Comparison of ENCODE assay signal across 8 cellular contexts in genomic region chr3:112770026-112770626, GRCh38.
A peak's percentile ranks its signal among the peaks of the same experiment; 100 is the strongest.
DNase-seq lines count a peak whose midpoint lies in the region; ATAC-seq lines count a peak whose summit lies in the region.

No MANE protein-coding gene starts in this region.

- H3K9ac ChIP-seq in mesenchymal stem cell (ENCODE audit: low read length): peak overlapping the region; percentile 83

- no peak overlapping the region for H2BK5ac ChIP-seq in mesenchymal stem cell (ENCODE audit: low read depth, low read length, poor library complexity, severe bottlenecking)

- no peaks in the 10 kb centered on the region for H3K27me3 ChIP-seq in MG63
- no peaks in the 10 kb centered on the region for H3K27me3 ChIP-seq in mesenchymal stem cell (ENCODE audit: control insufficient read depth in 1 of 2, insufficient read depth in 1 of 2, low read length in 2 of 2)

- DNase-seq in CD1c-positive myeloid dendritic cell (ENCODE audit: extremely low spot score) (peak; percentile 87), MG63 (peak; percentile 90), amniotic epithelial cell (ENCODE audit: low read depth) (peak; percentile 70), mesenchymal stem cell (peak; percentile 71), epidermal melanocyte (ENCODE audit: insufficient read length, low spot score) (no peak)

- H3K14ac ChIP-seq in mesenchymal stem cell (ENCODE audit: low read length in 2 of 2): no peak overlapping the region

- 86% methylated on average over 1 of the region's 3 CpGs for WGBS in mesenchymal stem cell

- H4K8ac ChIP-seq in mesenchymal stem cell (ENCODE audit: low read length): no peak overlapping the region

- no peak overlapping the region for H3K27ac ChIP-seq in mesenchymal stem cell (ENCODE audit: low read length, poor library complexity, severe bottlenecking)

- H2AK5ac ChIP-seq in mesenchymal stem cell (ENCODE audit: low read length, severe bottlenecking): no peak overlapping the region

- no peak overlapping the region for H2BK120ac ChIP-seq in mesenchymal stem cell (ENCODE audit: low read depth, low read length)

- H2AFZ ChIP-seq in mesenchymal stem cell (ENCODE audit: low read depth, low read length): no peak overlapping the region

- H3K36me3 ChIP-seq in MG63 (no peaks in the 10 kb centered on the region), mesenchymal stem cell (ENCODE audit: control insufficient read depth in 1 of 2, insufficient read depth in 2 of 2, low read depth in 1 of 2, low read length in 2 of 2) (no peaks in the 10 kb centered on the region)

- H3K23ac ChIP-seq in mesenchymal stem cell (ENCODE audit: low read length in 2 of 2): no peak overlapping the region

- peak overlapping the region; percentile 33 for H2BK15ac ChIP-seq in mesenchymal stem cell (ENCODE audit: low read depth, poor library complexity, severe bottlenecking)

- no peak overlapping the region for H2BK12ac ChIP-seq in mesenchymal stem cell (ENCODE audit: low read length in 2 of 2)

- peaks cover 4% of the 10 kb centered on the region; the same call in 1 of the 2 replicates for H3K9me3 ChIP-seq in MG63
- no peaks in the 10 kb centered on the region for H3K9me3 ChIP-seq in mesenchymal stem cell (ENCODE audit: control insufficient read depth, low read length)

- no peak overlapping the region for H4K91ac ChIP-seq in mesenchymal stem cell (ENCODE audit: low read length)

- H3K4me3 ChIP-seq in MG63: no peak overlapping the region
- H3K4me3 ChIP-seq in mesenchymal stem cell (ENCODE audit: insufficient read depth in 1 of 2, low read depth in 1 of 2, low read length in 2 of 2): no peak overlapping the region

- no peak overlapping the region for H3K4ac ChIP-seq in mesenchymal stem cell (ENCODE audit: low read depth in 1 of 2, low read length in 2 of 2)

- H3K18ac ChIP-seq in mesenchymal stem cell (ENCODE audit: low read depth in 1 of 2, low read length in 2 of 2): no peak overlapping the region

- ATAC-seq in HG02885 (IDR thresholded peaks at IDR 0.05; ENCODE audit: poor library complexity, unreplicated experiment) (no peak), GM18502 (IDR thresholded peaks at IDR 0.05; ENCODE audit: poor library complexity, unreplicated experiment) (no peak), HG03196 (IDR thresholded peaks at IDR 0.05; ENCODE audit: unreplicated experiment) (no peak)

- H3K79me1 ChIP-seq in mesenchymal stem cell (replicated peaks; ENCODE audit: low read length, poor library complexity, severe bottlenecking): no peaks in the 10 kb centered on the region

- H3K4me1 ChIP-seq in mesenchymal stem cell (ENCODE audit: control insufficient read depth, insufficient read depth, low read depth, low read length): no peaks in the 10 kb centered on the region

- no peak overlapping the region for H3K4me2 ChIP-seq in mesenchymal stem cell (ENCODE audit: low read length, poor library complexity, severe bottlenecking)
